15 cellular contexts compared by ENCODE assay signal in the genomic region with DNA sequence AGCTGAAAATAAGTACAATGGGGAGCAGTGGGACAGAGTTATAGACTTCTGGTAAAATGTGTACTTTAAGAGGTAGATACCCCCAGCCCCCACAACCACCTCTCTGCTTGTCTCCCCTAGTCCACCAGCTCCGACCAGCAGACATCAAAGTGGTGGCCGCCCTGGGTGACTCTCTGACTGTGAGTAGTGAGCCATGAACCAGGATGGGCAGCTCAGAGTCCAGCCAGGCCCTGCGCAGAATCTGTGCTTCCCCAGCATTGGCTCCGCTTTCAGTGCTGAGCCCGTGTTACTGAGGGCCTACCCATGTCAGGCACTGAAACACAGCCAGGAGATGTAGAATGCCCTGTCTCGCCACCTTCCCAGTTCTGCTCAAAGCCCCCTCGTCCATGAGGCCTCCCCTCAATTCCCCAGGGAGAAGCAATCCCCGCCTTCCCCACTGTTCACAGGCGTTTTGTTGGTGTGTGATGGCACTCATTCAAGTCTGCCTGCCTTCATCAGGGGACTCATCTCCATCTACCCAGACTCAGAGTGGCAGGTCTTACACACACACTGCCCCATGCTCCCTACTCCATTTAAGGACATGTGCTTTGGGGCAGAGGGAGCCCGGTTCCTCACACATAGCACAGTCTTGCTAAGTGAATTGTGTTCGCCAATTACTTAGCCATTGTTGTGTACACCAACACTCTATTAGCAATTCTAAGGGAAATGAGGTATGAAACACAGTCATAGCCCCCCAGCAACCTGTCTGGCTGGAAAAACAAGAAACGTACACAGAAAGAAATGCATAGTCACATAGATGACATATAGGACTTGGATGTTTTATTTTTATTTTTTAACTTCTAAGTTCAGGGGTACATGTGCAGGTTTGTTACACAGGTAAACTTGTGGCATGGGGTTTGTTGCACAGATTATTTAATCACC.
DNase-seq lines count a peak whose midpoint lies in the region; ATAC-seq, FAIRE-seq and TF ChIP-seq lines count a peak whose summit lies in the region.
"Had no signal": no experiment of that assay in that cellular context is flagged by ENCODE, and none has a peak within 500 bp of the region (broad histone marks: within the 10 kb centered on the region; RNA-seq: fewer than 3 reads in every experiment).

No MANE protein-coding gene starts in this region.

- intact Hi-C loops in HepG2 (cut with micrococcal nuclease; ENCODE audit: unreplicated experiment) (no loop called here), right lobe of liver (cut with DNase I) (loop anchor here in 1 of 2 donors (10.0 kb wide), 1 partner anchor 136 kb away; the partner anchor contains the start of gene PPP1CB), aorta (cut with DNase I) (no loop called here)

- TF ChIP-seq POLR2A in HepG2 (IDR thresholded peaks at IDR 0.05; ENCODE audit: insufficient read depth in 1 of 2, low read depth in 2 of 2, low read length in 2 of 2) (no peak; a peak in 1 of 4 replicates), right lobe of liver (IDR thresholded peaks at IDR 0.05) (no peak)

- H3K27ac Mint-ChIP-seq in activated naive CD8-positive, alpha-beta T cell treated with anti-CD3 and anti-CD28 coated beads, Interleukin-2, amount 50 U/mL, for 24 hours: peak overlapping the region; percentile 87
- peak overlapping the region; percentile 96 for H3K27ac Mint-ChIP-seq in memory B cell
- H3K27ac Mint-ChIP-seq in stimulated activated memory B cell treated with anti-CD40 and anti-IgM and Interleukin-4, amounts not matched to agents 10 μg/mL and 1 μg/mL and 100 μg/mL, for 72 hours: no peak overlapping the region
- H3K27ac Mint-ChIP-seq: activated B cell treated with CpG ODN at 0.5 μM for 24 hours had no signal

- CTCF ChIA-PET in HepG2 (lab: Yijun Ruan, JAX; ENCODE audit: low intra/inter-chr PET ratio, low total read pairs): no interaction called here

- peak overlapping the region; percentile 47; the same call in 1 of the 2 replicates for H3K9ac ChIP-seq in HepG2 (ENCODE audit: insufficient read depth, low read depth, low read length)

- peak overlapping the region; percentile 82 for H3K4me2 ChIP-seq in HepG2 (ENCODE audit: low read depth, low read length)

- TF ChIP-seq EP300 in HepG2 (IDR thresholded peaks at IDR 0.05; ENCODE audit: low read depth in 2 of 2, low read length in 2 of 2) (0 out of 4 replicates have a peak, but pooled peaks of 1 of the 2 experiments have one; percentile 11), HepG2 (CRISPR knock-in tag; IDR thresholded peaks at IDR 0.05; ENCODE audit: borderline replicate concordance) (no peak)

- DNase-seq in HepG2 (ENCODE audit: low spot score) (peak; percentile 75), right lobe of liver (no peak), memory B cell (ENCODE audit: low spot score in 2 of 2) (no peak), aorta (peak; percentile 42 to 61), anterior cingulate cortex (lab: John Stamatoyannopoulos, UW) (no peak)
- no peak for DNase-seq in activated naive CD8-positive, alpha-beta T cell treated with anti-CD3 and anti-CD28 coated beads, Interleukin-2, amount 50 U/mL, for 24 hours
- DNase-seq: activated B cell treated with CpG ODN at 0.5 μM for 24 hours; activated T-cell treated with anti-CD3 and anti-CD28 coated beads, Interleukin-2, amount 50 U/mL, for 1 hour; stimulated activated CD4-positive, alpha-beta T cell treated with anti-CD3 and anti-CD28 coated beads, Interleukin-15, amount 100 ng/mL, for 24 hours; transverse colon had no signal

- peak; percentile 89 for ATAC-seq in HepG2
- ATAC-seq in right lobe of liver: no peak
- no peak for ATAC-seq in activated naive CD8-positive, alpha-beta T cell treated with anti-CD3 and anti-CD28 coated beads, Interleukin-2, amount 50 U/mL, for 24 hours
- no peak for ATAC-seq in memory B cell (ENCODE audit: low read depth)
- ATAC-seq in aorta (ENCODE audit: low FRiP score): no peak
- ATAC-seq in stimulated activated memory B cell treated with anti-CD40 and anti-IgM and Interleukin-4, amounts not matched to agents 10 μg/mL and 1 μg/mL and 100 μg/mL, for 72 hours: no peak
- ATAC-seq in HG02642 (IDR thresholded peaks at IDR 0.05; ENCODE audit: poor library complexity, unreplicated experiment): no peak

- peak overlapping the region; percentile 83 for H2AFZ ChIP-seq in HepG2 (ENCODE audit: low read length)

- H3K9me3 ChIP-seq in HepG2 (ENCODE audit: low read length): no peaks in the 10 kb centered on the region
- H3K9me3 ChIP-seq in right lobe of liver: no peaks in the 10 kb centered on the region
- no peaks in the 10 kb centered on the region for H3K9me3 ChIP-seq in aorta (ENCODE audit: control insufficient read depth, low read length)
- H3K9me3 ChIP-seq: prostate gland, transverse colon had no signal

- H4K20me1 ChIP-seq in HepG2 (ENCODE audit: insufficient read depth, low read length): no peaks in the 10 kb centered on the region

- BruUV-seq in HepG2 (replicated peaks; lab: Mats Ljungman, UMichigan): no TSS peak

- TF ChIP-seq RAD21 in HepG2 (CRISPR knock-in tag; IDR thresholded peaks at IDR 0.05): no peak

- H3K27me3 Mint-ChIP-seq in activated naive CD8-positive, alpha-beta T cell treated with anti-CD3 and anti-CD28 coated beads, Interleukin-2, amount 50 U/mL, for 24 hours: no peaks in the 10 kb centered on the region
- H3K27me3 Mint-ChIP-seq in memory B cell: peaks cover 4% of the 10 kb centered on the region
- H3K27me3 Mint-ChIP-seq in stimulated activated memory B cell treated with anti-CD40 and anti-IgM and Interleukin-4, amounts not matched to agents 10 μg/mL and 1 μg/mL and 100 μg/mL, for 72 hours: no peaks in the 10 kb centered on the region
- H3K27me3 Mint-ChIP-seq: activated B cell treated with CpG ODN at 0.5 μM for 24 hours had no signal

- no peaks in the 10 kb centered on the region for H3K79me2 ChIP-seq in HepG2 (ENCODE audit: insufficient read depth, low read length)

- no peaks in the 10 kb centered on the region for H3K9me3 Mint-ChIP-seq in activated naive CD8-positive, alpha-beta T cell treated with anti-CD3 and anti-CD28 coated beads, Interleukin-2, amount 50 U/mL, for 24 hours
- no peaks in the 10 kb centered on the region for H3K9me3 Mint-ChIP-seq in memory B cell
- no peaks in the 10 kb centered on the region for H3K9me3 Mint-ChIP-seq in stimulated activated memory B cell treated with anti-CD40 and anti-IgM and Interleukin-4, amounts not matched to agents 10 μg/mL and 1 μg/mL and 100 μg/mL, for 72 hours
- H3K9me3 Mint-ChIP-seq: activated B cell treated with CpG ODN at 0.5 μM for 24 hours had no signal

- H3K27me3 ChIP-seq in HepG2 (ENCODE audit: control insufficient read depth in 1 of 2, insufficient read depth in 2 of 2, low read length in 2 of 2) (no peaks in the 10 kb centered on the region; a peak in 1 of 5 replicates), right lobe of liver (no peaks in the 10 kb centered on the region), aorta (ENCODE audit: control insufficient read depth in 1 of 2, insufficient read depth in 2 of 2, low read length in 1 of 2) (no peaks in the 10 kb centered on the region)
- H3K27me3 ChIP-seq: transverse colon had no signal

- H3K4me3 Mint-ChIP-seq in activated naive CD8-positive, alpha-beta T cell treated with anti-CD3 and anti-CD28 coated beads, Interleukin-2, amount 50 U/mL, for 24 hours: no peak overlapping the region
- H3K4me3 Mint-ChIP-seq in memory B cell: no peak overlapping the region
- no peak overlapping the region for H3K4me3 Mint-ChIP-seq in stimulated activated memory B cell treated with anti-CD40 and anti-IgM and Interleukin-4, amounts not matched to agents 10 μg/mL and 1 μg/mL and 100 μg/mL, for 72 hours
- H3K4me3 Mint-ChIP-seq: activated B cell treated with CpG ODN at 0.5 μM for 24 hours had no signal

- H3K36me3 Mint-ChIP-seq in activated naive CD8-positive, alpha-beta T cell treated with anti-CD3 and anti-CD28 coated beads, Interleukin-2, amount 50 U/mL, for 24 hours (ENCODE audit: low read depth): no peaks in the 10 kb centered on the region
- H3K36me3 Mint-ChIP-seq in memory B cell: peaks cover 2% of the 10 kb centered on the region
- H3K36me3 Mint-ChIP-seq in stimulated activated memory B cell treated with anti-CD40 and anti-IgM and Interleukin-4, amounts not matched to agents 10 μg/mL and 1 μg/mL and 100 μg/mL, for 72 hours: no peaks in the 10 kb centered on the region

- H3K4me3 ChIP-seq in HepG2 (replicated peaks in 1 of 3; ENCODE audit: insufficient read depth in 1 of 3, low read depth in 2 of 3, low read length in 3 of 3) (peak overlapping the region in 2 of 3 experiments; percentile 3 to 55; a peak in 3 of 6 replicates), right lobe of liver (no peak overlapping the region), aorta (ENCODE audit: low read length in 2 of 2) (no peak overlapping the region)
- H3K4me3 ChIP-seq: prostate gland, SK-N-MC, transverse colon had no signal

- 34% methylated on average over 9 of the region's 12 CpGs for WGBS in HepG2 (ENCODE audit: low lambda C conversion rate)
- 86% methylated on average over 5 of the region's 12 CpGs for WGBS in right lobe of liver (ENCODE audit: insufficient coverage, low coverage, low lambda C conversion rate, missing lambda C conversion rate)
- 75 to 81% methylated on average over 12 of the region's 12 CpGs for WGBS in aorta, 2 donors

- peaks cover 52% of the 10 kb centered on the region for H3K4me1 ChIP-seq in HepG2 (ENCODE audit: insufficient read depth, low read length)
- H3K4me1 ChIP-seq in right lobe of liver: peaks cover 0 to 14% (median 3%) of the 10 kb centered on the region in 4 donors
- no peaks in the 10 kb centered on the region for H3K4me1 ChIP-seq in aorta (ENCODE audit: control insufficient read depth in 1 of 2, insufficient read depth in 2 of 2, low read length in 2 of 2)

- peak; percentile 91 for FAIRE-seq in HepG2 (lab: Jason Lieb, UNC)
- FAIRE-seq: GM12891 had no signal

- in situ Hi-C loops in HepG2 (cut with HindIII; ENCODE audit: extremely low pct_ligation_motif_present, low pct_unique_long_range_greater_than_20kb): no loop called here

- POLR2A ChIA-PET in HepG2 (lab: Yijun Ruan, JAX): interaction anchor here (0.8 to 1.1 kb wide), 2 partner anchors 133 kb away, joined by 3 read pairs; partner anchors contain the start of gene PPP1CB

- H3K36me3 ChIP-seq in HepG2 (replicated peaks in 1 of 2; ENCODE audit: control insufficient read depth in 1 of 2, insufficient read depth in 2 of 2, low read length in 2 of 2) (no peaks in the 10 kb centered on the region), right lobe of liver (no peaks in the 10 kb centered on the region), aorta (ENCODE audit: control insufficient read depth in 1 of 2, insufficient read depth in 2 of 2, low read length in 1 of 2) (no peaks in the 10 kb centered on the region)
- H3K36me3 ChIP-seq: prostate gland, transverse colon had no signal

- TF ChIP-seq CTCF in HepG2 (CRISPR knock-in tag; IDR thresholded peaks at IDR 0.05) (no peak), right lobe of liver (IDR thresholded peaks at IDR 0.05) (no peak)

- peaks cover 64% of the 10 kb centered on the region for H3K4me1 Mint-ChIP-seq in activated naive CD8-positive, alpha-beta T cell treated with anti-CD3 and anti-CD28 coated beads, Interleukin-2, amount 50 U/mL, for 24 hours
- H3K4me1 Mint-ChIP-seq in memory B cell: peaks cover 15% of the 10 kb centered on the region
- H3K4me1 Mint-ChIP-seq in stimulated activated memory B cell treated with anti-CD40 and anti-IgM and Interleukin-4, amounts not matched to agents 10 μg/mL and 1 μg/mL and 100 μg/mL, for 72 hours: peaks cover 27% of the 10 kb centered on the region

- H3K27ac ChIP-seq in HepG2 (ENCODE audit: extremely low read length, insufficient read depth, low read length): no peak overlapping the region
- no peak overlapping the region for H3K27ac ChIP-seq in right lobe of liver
- no peak overlapping the region for H3K27ac ChIP-seq in aorta (ENCODE audit: low read depth in 1 of 2, low read length in 2 of 2)
- H3K27ac ChIP-seq: SK-N-MC, transverse colon had no signal

Comparison
In these comparisons a context has a peak if more than half of its experiments do, and no peak if none do; other contexts are left out.
1. DNase-seq: peak in HepG2 (single experiment) and aorta (2 of 2); none in right lobe of liver (0 of 3), activated naive CD8-positive, alpha-beta T cell treated with anti-CD3 and anti-CD28 coated beads, Interleukin-2, amount 50 U/mL, for 24 hours (single experiment), memory B cell (0 of 2) and anterior cingulate cortex (0 of 58).
2. H3K4me3 ChIP-seq: peak in HepG2 (2 of 3); none in right lobe of liver (0 of 3) and aorta (0 of 2).